Comparison of ENCODE assay signal across 8 cellular contexts in genomic region chr4:2812985-2813384, GRCh38. TPM values are rescaled to one million over a fixed set of nuclear protein-coding genes. Genes with fewer than 3 reads are reported as not detected.
DNase-seq lines count a peak whose midpoint lies in the region; FAIRE-seq and TF ChIP-seq lines count a peak whose summit lies in the region.

No MANE protein-coding gene starts in this region.

- H3K9ac ChIP-seq in KMS-11, result peak overlapping the region; percentile 90; the same call in 1 of the 2 replicates

- H4K20me1 ChIP-seq in KMS-11 (ENCODE audit: insufficient read depth), result no peaks in the 10 kb centered on the region

- WGBS in ovary, 3 donors, result 40 to 69% (median 41%) methylated on average over 12 of the region's 12 CpGs

- intact Hi-C loops in dorsolateral prefrontal cortex (cut with DNase I), result no loop called here
- intact Hi-C loops in ovary (cut with DNase I), result no loop called here

- H3K27me3 ChIP-seq in KMS-11 (ENCODE audit: insufficient read depth, low read depth), result no peaks in the 10 kb centered on the region
- peaks cover 0 to 14% (median 0%) of the 10 kb centered on the region in 45 donors for H3K27me3 ChIP-seq in dorsolateral prefrontal cortex
- H3K27me3 ChIP-seq in ovary, result no peaks in the 10 kb centered on the region

- DNase-seq in GM03348 (ENCODE audit: low spot score), result peak; percentile 46
- DNase-seq in dorsolateral prefrontal cortex, result no peak
- DNase-seq in ovary, result no peak
- no peak for DNase-seq in hypothalamus (lab: John Stamatoyannopoulos, UW)
- no peak for DNase-seq in D721Med (ENCODE audit: insufficient read length, low spot score)
- DNase-seq in DMS153 treated with DMSO at 0.1 percent for 48 hours (lab: John Stamatoyannopoulos, UW; ENCODE audit: unreplicated experiment), result no peak
- no peak for DNase-seq in HK-2 (ENCODE audit: unreplicated experiment)

- H3K4me1 ChIP-seq in KMS-11 (ENCODE audit: low read depth, poor library complexity, severe bottlenecking) (peaks cover 8% of the 10 kb centered on the region), ovary (ENCODE audit: insufficient read depth) (peaks cover 21% of the 10 kb centered on the region)

- no peak for TF ChIP-seq POLR2A in ovary (IDR thresholded peaks at IDR 0.05)

- no peak overlapping the region for H3K4me3 ChIP-seq in KMS-11 (IDR thresholded peaks at IDR 0.05; ENCODE audit: insufficient read depth, low read depth, low read length)
- peak overlapping the region in 42 of 59 donors; percentile 2 to 54 (median 32) for H3K4me3 ChIP-seq in dorsolateral prefrontal cortex
- H3K4me3 ChIP-seq in ovary, result peak overlapping the region; percentile 7

- FAIRE-seq in D721Med (lab: Jason Lieb, UNC), result no peak

- no peak for TF ChIP-seq CTCF in KMS-11 (conservative IDR thresholded peaks at IDR 0.05; ENCODE audit: low read depth, low read length)
- TF ChIP-seq CTCF in dorsolateral prefrontal cortex (IDR thresholded peaks at IDR 0.05 in 54 of 56, conservative IDR thresholded peaks at IDR 0.05 in 2 of 56; ENCODE audit: low read depth in 1 of 56, partially characterized antibody in 56 of 56), result no peak
- TF ChIP-seq CTCF in ovary (IDR thresholded peaks at IDR 0.05), result no peak
- TF ChIP-seq CTCF in D721Med (IDR thresholded peaks at IDR 0.05; ENCODE audit: insufficient read depth, missing control alignments), result no peak

- H3K4me2 ChIP-seq in KMS-11, result peak overlapping the region; percentile 63

- H3K9me3 ChIP-seq in ovary, result no peaks in the 10 kb centered on the region

- no peak for TF ChIP-seq EP300 in ovary (IDR thresholded peaks at IDR 0.05)

- no peak overlapping the region for H2AFZ ChIP-seq in KMS-11 (ENCODE audit: low read depth)

- H3K27ac ChIP-seq in KMS-11 (peak overlapping the region; percentile 20; the same call in 1 of the 2 replicates), dorsolateral prefrontal cortex (peak overlapping the region in 34 of 59 donors; percentile 2 to 85 (median 66)), ovary (peak overlapping the region; percentile 6 to 29)

- H3K36me3 ChIP-seq in KMS-11 (ENCODE audit: insufficient read depth) (no peaks in the 10 kb centered on the region), ovary (no peaks in the 10 kb centered on the region)

- peaks cover 10% of the 10 kb centered on the region; the same call in 1 of the 2 replicates for H3K79me2 ChIP-seq in KMS-11 (ENCODE audit: insufficient read depth, low read depth)

RNA-seq across cellular contexts. Expression of gene SH3BP2, which starts 20.1 kb away (rescaled TPM):
- total RNA-seq in dorsolateral prefrontal cortex, result 10 to 100 TPM; 15.0 to 67.4 (median 33.4) TPM
- 10 to 100 TPM; 13.6 to 46.9 (median 29.3) TPM for total RNA-seq in ovary
- 10 to 100 TPM in 1 of 2 donors, 1 to 10 TPM in 1; 5.3 to 18.3 TPM for polyA plus RNA-seq in ovary

RNA-seq across cellular contexts. Expression of gene ADD1, which starts 30.7 kb away (rescaled TPM):
- total RNA-seq in dorsolateral prefrontal cortex, result 100 to 1,000 TPM; 448 to 781 (median 536) TPM
- total RNA-seq in ovary, result 100 to 1,000 TPM; 166 to 447 (median 389) TPM
- polyA plus RNA-seq in ovary, result 100 to 1,000 TPM; 203 to 365 TPM

RNA-seq across cellular contexts. Expression of gene TNIP2, which starts 56.8 kb away (rescaled TPM):
- total RNA-seq in dorsolateral prefrontal cortex, result 10 to 100 TPM in 94 of 120 experiments, 1 to 10 TPM in 26; 4.8 to 32.4 (median 12.7) TPM
- 10 to 100 TPM; 27.2 to 43.2 (median 36.9) TPM for total RNA-seq in ovary
- 10 to 100 TPM in 1 of 2 donors, 1 to 10 TPM in 1; 6.4 to 28.4 TPM for polyA plus RNA-seq in ovary
